23 cellular contexts compared by ENCODE assay signal in genomic region chr9:89768650-89769071, GRCh38.
DNase-seq lines count a peak whose midpoint lies in the region; ATAC-seq and TF ChIP-seq lines count a peak whose summit lies in the region.
"Had no signal": no experiment of that assay in that cellular context is flagged by ENCODE, and none has a peak within 500 bp of the region (broad histone marks: within the 10 kb centered on the region; RNA-seq: fewer than 3 reads in every experiment).

No MANE protein-coding gene starts in this region.

- no peaks in the 10 kb centered on the region for H3K4me1 Mint-ChIP-seq in osteocyte (ENCODE audit: unreplicated experiment)
- H3K4me1 Mint-ChIP-seq in stimulated activated effector memory CD8-positive, alpha-beta T cell treated with anti-CD3 and anti-CD28 coated beads, Interleukin-12 subunit alpha, Interleukin-12 subunit beta, amount 100 ng/mL, for 72 hours, result no peaks in the 10 kb centered on the region

- no peaks in the 10 kb centered on the region for H3K9me3 Mint-ChIP-seq in osteocyte (ENCODE audit: unreplicated experiment)
- no peaks in the 10 kb centered on the region for H3K9me3 Mint-ChIP-seq in stimulated activated effector memory CD8-positive, alpha-beta T cell treated with anti-CD3 and anti-CD28 coated beads, Interleukin-12 subunit alpha, Interleukin-12 subunit beta, amount 100 ng/mL, for 72 hours
- H3K9me3 Mint-ChIP-seq: CD4-positive, alpha-beta T cell had no signal

- H3K4me1 ChIP-seq in left ventricle myocardium inferior (peaks cover 12% of the 10 kb centered on the region), spleen (peaks cover 0 to 9% (median 0%) of the 10 kb centered on the region in 6 donors)
- H3K4me1 ChIP-seq: SJCRH30 had no signal

- H3K36me3 ChIP-seq in left ventricle myocardium inferior, result no peaks in the 10 kb centered on the region
- H3K36me3 ChIP-seq in spleen, result no peaks in the 10 kb centered on the region
- H3K36me3 ChIP-seq: BLaER1, MG63, SJCRH30 had no signal

- no peak overlapping the region for H3K4me3 Mint-ChIP-seq in osteocyte (ENCODE audit: unreplicated experiment)
- no peak overlapping the region for H3K4me3 Mint-ChIP-seq in stimulated activated effector memory CD8-positive, alpha-beta T cell treated with anti-CD3 and anti-CD28 coated beads, Interleukin-12 subunit alpha, Interleukin-12 subunit beta, amount 100 ng/mL, for 72 hours
- H3K4me3 Mint-ChIP-seq: CD4-positive, alpha-beta T cell had no signal

- H3K9me3 ChIP-seq in left ventricle myocardium inferior (replicated peaks) (no peaks in the 10 kb centered on the region), spleen (no peaks in the 10 kb centered on the region)
- H3K9me3 ChIP-seq: BLaER1, MG63, SJCRH30 had no signal

- H3K27me3 ChIP-seq in left ventricle myocardium inferior (ENCODE audit: low read depth) (no peaks in the 10 kb centered on the region), spleen (replicated peaks in 1 of 7) (no peaks in the 10 kb centered on the region)
- H3K27me3 ChIP-seq: BLaER1, MG63, SJCRH30 had no signal

- TF ChIP-seq POLR2A in spleen (IDR thresholded peaks at IDR 0.05), result no peak

- H3K27me3 Mint-ChIP-seq in osteocyte (ENCODE audit: unreplicated experiment), result no peaks in the 10 kb centered on the region
- H3K27me3 Mint-ChIP-seq: CD4-positive, alpha-beta T cell had no signal

- no peak overlapping the region for H3K27ac ChIP-seq in left ventricle myocardium inferior (replicated peaks)
- no peak overlapping the region for H3K27ac ChIP-seq in spleen
- H3K27ac ChIP-seq: 22Rv1, BLaER1, RWPE1, SJCRH30 had no signal

- intact Hi-C loops in left ventricle myocardium superior (cut with micrococcal nuclease), result no loop called here
- intact Hi-C loops in left ventricle myocardium inferior (cut with micrococcal nuclease), result no loop called here
- intact Hi-C loops in spleen (cut with DNase I; ENCODE audit: low total_unique reads), result no loop called here

- H3K4me3 ChIP-seq in left ventricle myocardium inferior (no peak overlapping the region), spleen (no peak overlapping the region)
- H3K4me3 ChIP-seq: BLaER1, MG63, SJCRH30 had no signal

- 74 to 86% (median 81%) methylated on average over 7 of the region's 7 CpGs for WGBS in spleen, 5 donors

- no peak overlapping the region for H3K27ac Mint-ChIP-seq in osteocyte (ENCODE audit: unreplicated experiment)
- H3K27ac Mint-ChIP-seq in stimulated activated effector memory CD8-positive, alpha-beta T cell treated with anti-CD3 and anti-CD28 coated beads, Interleukin-12 subunit alpha, Interleukin-12 subunit beta, amount 100 ng/mL, for 72 hours, result no peak overlapping the region
- H3K27ac Mint-ChIP-seq: CD4-positive, alpha-beta T cell had no signal

- ATAC-seq in left ventricle myocardium superior, result peak; percentile 35
- no peak for ATAC-seq in stimulated activated effector memory CD8-positive, alpha-beta T cell treated with anti-CD3 and anti-CD28 coated beads, Interleukin-12 subunit alpha, Interleukin-12 subunit beta, amount 100 ng/mL, for 72 hours

- DNase-seq in NCI-H82 (lab: John Stamatoyannopoulos, UW), result peak; percentile 4
- DNase-seq in NCI-H82 treated with DMSO at 0.1 percent for 48 hours (lab: John Stamatoyannopoulos, UW; ENCODE audit: unreplicated experiment), result no peak
- DNase-seq in left ventricle myocardium superior, result no peak
- DNase-seq in left ventricle myocardium inferior, result no peak
- DNase-seq in spleen, result peak; percentile 13
- DNase-seq in osteocyte (ENCODE audit: extremely low spot score, unreplicated experiment), result no peak
- DNase-seq in stimulated activated naive CD4-positive, alpha-beta T cell treated with Interleukin-2 at 50 U/mL for 16 hours (lab: John Stamatoyannopoulos, UW), result no peak
- no peak for DNase-seq in stimulated activated effector memory CD8-positive, alpha-beta T cell treated with anti-CD3 and anti-CD28 coated beads, Interleukin-12 subunit alpha, Interleukin-12 subunit beta, amount 100 ng/mL, for 72 hours (ENCODE audit: low spot score in 2 of 2)
- DNase-seq: ACHN; CD4-positive, alpha-beta T cell; COR-L47; DMS79; H7; Kasumi-1; MG63; NCI-H1417; NCI-H187; NCI-H446; NCI-H526; SJCRH30 had no signal

- no peak for TF ChIP-seq CTCF in left ventricle myocardium inferior (IDR thresholded peaks at IDR 0.05; ENCODE audit: borderline replicate concordance)
- no peak for TF ChIP-seq CTCF in spleen (IDR thresholded peaks at IDR 0.05 in 8 of 11, conservative IDR thresholded peaks at IDR 0.05 in 3 of 11)
- no peak for TF ChIP-seq CTCF in osteocyte (IDR thresholded peaks at IDR 0.05)

- H3K36me3 Mint-ChIP-seq in osteocyte (ENCODE audit: unreplicated experiment), result no peaks in the 10 kb centered on the region
- H3K36me3 Mint-ChIP-seq in stimulated activated effector memory CD8-positive, alpha-beta T cell treated with anti-CD3 and anti-CD28 coated beads, Interleukin-12 subunit alpha, Interleukin-12 subunit beta, amount 100 ng/mL, for 72 hours, result no peaks in the 10 kb centered on the region

Comparison
In these comparisons a context has a peak if more than half of its experiments do, and no peak if none do; other contexts are left out.
1. DNase-seq: peak in NCI-H82 (single experiment) and spleen (single experiment); none in NCI-H82 treated with DMSO at 0.1 percent for 48 hours (single experiment), left ventricle myocardium superior (single experiment), left ventricle myocardium inferior (single experiment), osteocyte (single experiment), stimulated activated naive CD4-positive, alpha-beta T cell treated with Interleukin-2 at 50 U/mL for 16 hours (single experiment) and stimulated activated effector memory CD8-positive, alpha-beta T cell treated with anti-CD3 and anti-CD28 coated beads, Interleukin-12 subunit alpha, Interleukin-12 subunit beta, amount 100 ng/mL, for 72 hours (0 of 2).